Comparison of ENCODE assay signal across 18 cellular contexts in genomic region chr3:140568842-140569520, GRCh38.
DNase-seq lines count a peak whose midpoint lies in the region; ATAC-seq and TF ChIP-seq lines count a peak whose summit lies in the region.
"Had no signal": no experiment of that assay in that cellular context is flagged by ENCODE, and none has a peak within 500 bp of the region (broad histone marks: within the 10 kb centered on the region; RNA-seq: fewer than 3 reads in every experiment).

No MANE protein-coding gene starts in this region.

- no peaks in the 10 kb centered on the region for H3K36me3 Mint-ChIP-seq in MCF 10A (ENCODE audit: insufficient read depth, unreplicated experiment)

- no peaks in the 10 kb centered on the region for H3K9me3 Mint-ChIP-seq in MCF 10A (ENCODE audit: unreplicated experiment)

- H3K4me1 ChIP-seq in mammary epithelial cell (ENCODE audit: insufficient read depth, low read length) (no peaks in the 10 kb centered on the region), tibial nerve (no peaks in the 10 kb centered on the region), foreskin keratinocyte (no peaks in the 10 kb centered on the region)
- H3K4me1 ChIP-seq: BLaER1 treated with 17β-estradiol and CSF1 and Interleukin-3, amounts not matched to agents 10 nM and 100 nM; colonic mucosa had no signal

- H3K79me2 ChIP-seq in mammary epithelial cell (ENCODE audit: insufficient read depth, low read length): no peaks in the 10 kb centered on the region

- no peak overlapping the region for H3K9ac ChIP-seq in mammary epithelial cell (ENCODE audit: insufficient read depth, low read length)
- H3K9ac ChIP-seq: BLaER1 treated with 17β-estradiol and CSF1 and Interleukin-3, amounts not matched to agents 10 nM and 100 nM had no signal

- H3K9me3 ChIP-seq in mammary epithelial cell (replicated peaks; ENCODE audit: insufficient read depth, low read length) (no peaks in the 10 kb centered on the region), tibial nerve (no peaks in the 10 kb centered on the region)
- H3K9me3 ChIP-seq: BLaER1 treated with 17β-estradiol and CSF1 and Interleukin-3, amounts not matched to agents 10 nM and 100 nM; colonic mucosa had no signal

- in situ Hi-C loops in mammary epithelial cell (cut with MboI; ENCODE audit: low sequenced_read_pairs in 2 of 2): no loop called here

- ATAC-seq in foreskin keratinocyte: no peak

- H3K27ac ChIP-seq in mammary epithelial cell (ENCODE audit: insufficient read depth, low read depth, low read length) (no peak overlapping the region), tibial nerve (no peak overlapping the region), RWPE1 (no peak overlapping the region), foreskin keratinocyte (no peak overlapping the region)
- H3K27ac ChIP-seq: BLaER1 treated with 17β-estradiol and CSF1 and Interleukin-3, amounts not matched to agents 10 nM and 100 nM; colonic mucosa had no signal

- H3K36me3 ChIP-seq in mammary epithelial cell (ENCODE audit: insufficient read depth, low read length): no peaks in the 10 kb centered on the region
- no peaks in the 10 kb centered on the region for H3K36me3 ChIP-seq in tibial nerve
- H3K36me3 ChIP-seq: BLaER1 treated with 17β-estradiol and CSF1 and Interleukin-3, amounts not matched to agents 10 nM and 100 nM; colonic mucosa had no signal

- H3K27ac Mint-ChIP-seq in MCF 10A (ENCODE audit: low read depth, unreplicated experiment): no peak overlapping the region

- H3K4me3 Mint-ChIP-seq in MCF 10A (ENCODE audit: unreplicated experiment): no peak overlapping the region

- no peaks in the 10 kb centered on the region for H3K27me3 Mint-ChIP-seq in MCF 10A (ENCODE audit: insufficient read depth, unreplicated experiment)

- BruUV-seq in MCF 10A (replicated peaks; lab: Mats Ljungman, UMichigan) (no TSS peak), mammary epithelial cell (replicated peaks; lab: Mats Ljungman, UMichigan) (no TSS peak)

- no peaks in the 10 kb centered on the region for H4K20me1 ChIP-seq in mammary epithelial cell (ENCODE audit: insufficient read depth, low read length)
- H4K20me1 ChIP-seq: BLaER1 treated with 17β-estradiol and CSF1 and Interleukin-3, amounts not matched to agents 10 nM and 100 nM had no signal

- H3K4me3 ChIP-seq in mammary epithelial cell (replicated peaks in 1 of 3; ENCODE audit: insufficient read depth in 1 of 3, low read depth in 2 of 3, low read length in 3 of 3) (no peak overlapping the region), fibroblast of the aortic adventitia (ENCODE audit: low read depth, low read length) (no peak overlapping the region), tibial nerve (no peak overlapping the region)
- H3K4me3 ChIP-seq: BLaER1 treated with 17β-estradiol and CSF1 and Interleukin-3, amounts not matched to agents 10 nM and 100 nM; colonic mucosa; smooth muscle cell had no signal

- peak; percentile 58 for DNase-seq in MCF 10A (ENCODE audit: unreplicated experiment)
- DNase-seq in mammary epithelial cell: no peak
- peak; percentile 19 for DNase-seq in fibroblast of the aortic adventitia (ENCODE audit: low read depth)
- DNase-seq in mucosa of gallbladder (ENCODE audit: low spot score): peak; percentile 84
- peak; percentile 43 to 46 for DNase-seq in tibial nerve (ENCODE audit: low spot score in 2 of 2)
- no peak for DNase-seq in RPMI8226
- no peak for DNase-seq in RWPE1 (ENCODE audit: low spot score)
- DNase-seq in foreskin keratinocyte: no peak
- DNase-seq: 8988T; activated CD4-positive, alpha-beta T cell treated with anti-CD3 and anti-CD28 coated beads for 48 hours; activated gamma-delta T cell treated with Interleukin-2 at 50 U/mL for 16 hours; colonic mucosa; foreskin melanocyte; MV-4-11; NCI-H187 treated with DMSO at 0.1 percent for 48 hours; NCI-H524 treated with DMSO at 0.1 percent for 48 hours had no signal

- 63% methylated on average over 3 of the region's 3 CpGs for WGBS in mammary epithelial cell (ENCODE audit: low coverage, missing lambda C conversion rate)
- 57 to 79% methylated on average over 3 of the region's 3 CpGs for WGBS in tibial nerve, 2 donors

- H2AFZ ChIP-seq in mammary epithelial cell (ENCODE audit: low read depth, low read length): no peak overlapping the region

- POLR2A ChIA-PET in MCF 10A (lab: Yijun Ruan, JAX): no interaction called here
- POLR2A ChIA-PET in RWPE1 (lab: Yijun Ruan, JAX; ENCODE audit: low non-redundant PET): no interaction called here

- intact Hi-C loops in MCF 10A (cut with micrococcal nuclease): no loop called here
- intact Hi-C loops in mammary epithelial cell (cut with micrococcal nuclease): no loop called here

- H3K27me3 ChIP-seq in mammary epithelial cell (ENCODE audit: insufficient read depth, low read length): peaks cover 2% of the 10 kb centered on the region
- H3K27me3 ChIP-seq in tibial nerve: no peaks in the 10 kb centered on the region
- H3K27me3 ChIP-seq in foreskin keratinocyte: peaks cover 14% of the 10 kb centered on the region
- H3K27me3 ChIP-seq: BLaER1 treated with 17β-estradiol and CSF1 and Interleukin-3, amounts not matched to agents 10 nM and 100 nM; colonic mucosa had no signal

- peaks cover 12% of the 10 kb centered on the region for H3K4me1 Mint-ChIP-seq in MCF 10A (ENCODE audit: insufficient read depth, unreplicated experiment)

- CTCF ChIA-PET in MCF 10A (lab: Yijun Ruan, JAX): interaction anchor here (0.7 to 1.1 kb wide), 2 partner anchors 17 to 39 kb away, joined by 3 read pairs; no protein-coding TSS in a partner anchor
- CTCF ChIA-PET in mammary epithelial cell (lab: Charles Lee; ENCODE audit: low non-redundant PET): no interaction called here
- CTCF ChIA-PET in RWPE1 (lab: Yijun Ruan, JAX): no interaction called here

- no peak for TF ChIP-seq CTCF in MCF 10A (IDR thresholded peaks at IDR 0.05; ENCODE audit: unreplicated experiment)
- no peak for TF ChIP-seq CTCF in mammary epithelial cell (conservative IDR thresholded peaks at IDR 0.05 in 1 of 2, IDR thresholded peaks at IDR 0.05 in 1 of 2; ENCODE audit: extremely low read depth in 1 of 2, insufficient read depth in 1 of 2, low read depth in 1 of 2, low read length in 2 of 2)
- no peak for TF ChIP-seq CTCF in fibroblast of the aortic adventitia (IDR thresholded peaks at IDR 0.05; ENCODE audit: insufficient read depth, low read length)
- no peak for TF ChIP-seq CTCF in tibial nerve (IDR thresholded peaks at IDR 0.05)
- TF ChIP-seq CTCF in RWPE1 (conservative IDR thresholded peaks at IDR 0.05; ENCODE audit: low read depth): no peak
- no peak for TF ChIP-seq CTCF in foreskin keratinocyte (conservative IDR thresholded peaks at IDR 0.05)

- TF ChIP-seq EP300 in tibial nerve (IDR thresholded peaks at IDR 0.05): no peak

- dilution Hi-C loops in mammary epithelial cell (cut with HindIII; ENCODE audit: low sequenced_read_pairs): no loop called here

- no peak for TF ChIP-seq POLR2A in tibial nerve (IDR thresholded peaks at IDR 0.05)

- no peak overlapping the region for H3K4me2 ChIP-seq in mammary epithelial cell (ENCODE audit: insufficient read depth, low read depth, low read length)
- H3K4me2 ChIP-seq: BLaER1 treated with 17β-estradiol and CSF1 and Interleukin-3, amounts not matched to agents 10 nM and 100 nM; smooth muscle cell had no signal

Comparison
In these comparisons a context has a peak if more than half of its experiments do, and no peak if none do; other contexts are left out.
1. DNase-seq: peak in MCF 10A (single experiment), fibroblast of the aortic adventitia (single experiment), mucosa of gallbladder (single experiment) and tibial nerve (2 of 2); none in mammary epithelial cell (single experiment), RPMI8226 (single experiment), RWPE1 (single experiment) and foreskin keratinocyte (0 of 2).